19 cellular contexts compared by ENCODE assay signal in the genomic region with DNA sequence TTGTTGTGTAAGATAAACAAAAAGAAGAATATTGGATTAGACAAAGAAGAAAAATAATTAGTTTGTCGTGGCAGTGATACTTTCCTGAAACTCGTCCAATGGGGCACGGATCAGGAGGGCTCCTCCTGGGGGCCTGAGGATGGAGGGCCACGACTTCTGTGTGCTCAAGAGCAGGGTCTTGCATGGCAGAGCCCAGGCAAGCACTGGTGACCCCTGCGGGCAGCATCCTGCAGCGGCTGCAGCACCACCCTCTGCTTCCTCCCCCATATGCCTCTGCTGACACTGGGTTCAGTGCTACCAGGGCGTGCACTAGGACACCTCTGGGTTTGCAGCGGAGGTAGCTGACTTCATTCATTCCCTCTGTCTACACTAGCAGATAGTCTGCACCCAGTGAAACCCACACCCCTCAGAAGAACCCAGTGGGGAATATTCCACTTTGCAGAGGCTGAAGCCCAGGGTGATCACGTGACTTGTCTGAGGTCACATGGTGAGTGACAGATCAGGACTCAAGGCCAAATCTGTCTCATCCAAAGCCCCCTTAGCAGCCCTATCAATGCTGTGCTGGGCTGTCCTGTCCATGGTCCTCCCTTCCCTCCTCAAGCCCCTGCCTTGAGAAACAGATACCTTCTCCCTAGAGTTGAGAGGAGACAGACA.
"Had no signal": no experiment of that assay in that cellular context is flagged by ENCODE, and none has a peak within 500 bp of the region (broad histone marks: within the 10 kb centered on the region; RNA-seq: fewer than 3 reads in every experiment).

No MANE protein-coding gene starts in this region.

- H3K27me3 Mint-ChIP-seq: activated naive CD4-positive, alpha-beta T cell treated with anti-CD3 and anti-CD28 coated beads, Interleukin-2, amount 10 ng/mL, durations not matched to agents 7 days and 5 days; activated T-cell treated with anti-CD3 and anti-CD28 coated beads, Interleukin-2, amount 50 U/mL, for 24 hours; central memory CD8-positive, alpha-beta T cell; stimulated activated naive CD8-positive, alpha-beta T cell treated with anti-CD3 and anti-CD28 coated beads, Interleukin-15, Interleukin-2, amounts not matched to agents 100 ng/mL and 50 ng/mL, for 24 hours had no signal

- H3K4me1 ChIP-seq: ascending aorta, lower lobe of right lung, prostate gland, transverse colon had no signal

- H3K27me3 ChIP-seq: ascending aorta, right atrium auricular region, transverse colon had no signal

- H3K27ac Mint-ChIP-seq: activated B cell treated with CpG ODN at 0.5 μM for 24 hours; activated CD8-positive, alpha-beta T cell treated with anti-CD3 and anti-CD28 coated beads, Interleukin-2, amount 10 ng/mL, durations not matched to agents 7 days and 5 days; activated naive CD4-positive, alpha-beta T cell treated with anti-CD3 and anti-CD28 coated beads, Interleukin-2, amount 10 ng/mL, durations not matched to agents 7 days and 5 days; activated T-cell treated with anti-CD3 and anti-CD28 coated beads, Interleukin-2, amount 50 U/mL, for 24 hours; stimulated activated naive CD8-positive, alpha-beta T cell treated with anti-CD3 and anti-CD28 coated beads, Interleukin-15, Interleukin-2, amounts not matched to agents 100 ng/mL and 50 ng/mL, for 24 hours; T-helper 2 cell treated with Interferon-gamma antibody and Interleukin-4, amounts not matched to agents 5 μg/mL and 100 μg/mL, for 36 hours had no signal

- H3K9me3 ChIP-seq: ascending aorta, lower lobe of right lung, prostate gland, right atrium auricular region, transverse colon had no signal

- H3K4me3 ChIP-seq: ascending aorta, lower lobe of right lung, prostate gland, right atrium auricular region, skin epidermis, transverse colon had no signal

- H3K9me3 Mint-ChIP-seq: activated B cell treated with CpG ODN at 0.5 μM for 24 hours; activated T-cell treated with anti-CD3 and anti-CD28 coated beads, Interleukin-2, amount 50 U/mL, for 24 hours; stimulated activated naive CD8-positive, alpha-beta T cell treated with anti-CD3 and anti-CD28 coated beads, Interleukin-15, Interleukin-2, amounts not matched to agents 100 ng/mL and 50 ng/mL, for 24 hours; T-helper 2 cell treated with Interferon-gamma antibody and Interleukin-4, amounts not matched to agents 5 μg/mL and 100 μg/mL, for 36 hours had no signal

- H3K27ac ChIP-seq: ascending aorta, lower lobe of right lung, prostate gland, right atrium auricular region, skin epidermis, transverse colon had no signal

- H3K4me3 Mint-ChIP-seq: activated B cell treated with CpG ODN at 0.5 μM for 24 hours; activated CD8-positive, alpha-beta T cell treated with anti-CD3 and anti-CD28 coated beads, Interleukin-2, amount 10 ng/mL, durations not matched to agents 7 days and 5 days; activated naive CD4-positive, alpha-beta T cell treated with anti-CD3 and anti-CD28 coated beads, Interleukin-2, amount 10 ng/mL, durations not matched to agents 7 days and 5 days; activated T-cell treated with anti-CD3 and anti-CD28 coated beads, Interleukin-2, amount 50 U/mL, for 24 hours; central memory CD8-positive, alpha-beta T cell; stimulated activated naive CD8-positive, alpha-beta T cell treated with anti-CD3 and anti-CD28 coated beads, Interleukin-15, Interleukin-2, amounts not matched to agents 100 ng/mL and 50 ng/mL, for 24 hours; T-helper 2 cell treated with Interferon-gamma antibody and Interleukin-4, amounts not matched to agents 5 μg/mL and 100 μg/mL, for 36 hours had no signal

- H3K36me3 ChIP-seq: ascending aorta, lower lobe of right lung, prostate gland, right atrium auricular region, transverse colon had no signal

- DNase-seq: activated B cell treated with CpG ODN at 0.5 μM for 24 hours; activated CD4-positive, alpha-beta T cell treated with anti-CD3 and anti-CD28 coated beads for 48 hours; activated CD8-positive, alpha-beta T cell treated with anti-CD3 and anti-CD28 coated beads, Interleukin-2, amount 10 ng/mL, durations not matched to agents 7 days and 5 days; activated naive CD4-positive, alpha-beta T cell treated with anti-CD3 and anti-CD28 coated beads, Interleukin-2, amount 10 ng/mL, durations not matched to agents 7 days and 5 days; activated T-cell treated with anti-CD3 and anti-CD28 coated beads, Interleukin-2, amount 50 U/mL, for 24 hours; cortex of kidney; left colon; lower lobe of right lung; midbrain; stimulated activated CD4-positive, alpha-beta T cell treated with anti-CD3 and anti-CD28 coated beads, Interleukin-2, amount 100 ng/mL, for 48 hours; transverse colon had no signal

- H3K4me1 Mint-ChIP-seq: activated B cell treated with CpG ODN at 0.5 μM for 24 hours; activated naive CD4-positive, alpha-beta T cell treated with anti-CD3 and anti-CD28 coated beads, Interleukin-2, amount 10 ng/mL, durations not matched to agents 7 days and 5 days; central memory CD8-positive, alpha-beta T cell had no signal

- FAIRE-seq: TTC549 had no signal

- H3K36me3 Mint-ChIP-seq: activated naive CD4-positive, alpha-beta T cell treated with anti-CD3 and anti-CD28 coated beads, Interleukin-2, amount 10 ng/mL, durations not matched to agents 7 days and 5 days had no signal
